Comparison of ENCODE assay signal across 38 cellular contexts in the genomic region with DNA sequence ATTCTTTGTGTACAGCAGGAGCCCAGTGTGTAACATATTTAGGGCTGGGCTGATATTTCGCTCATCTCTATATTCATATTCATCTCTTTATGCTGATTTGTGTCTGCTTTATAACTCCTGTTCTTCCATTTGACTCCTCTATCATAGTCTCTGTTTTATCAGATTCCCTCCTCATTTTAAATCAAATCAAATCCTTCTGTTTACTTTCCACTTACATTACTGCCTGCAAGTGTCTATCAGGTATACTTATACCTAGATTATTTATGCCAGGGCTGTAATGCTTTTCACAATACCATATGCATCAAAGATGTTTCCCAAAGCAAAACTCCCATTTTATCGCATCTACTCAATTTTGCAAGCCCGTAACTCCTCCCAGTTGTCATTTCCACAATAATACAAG.
"Had no signal": no experiment of that assay in that cellular context is flagged by ENCODE, and none has a peak within 500 bp of the region (broad histone marks: within the 10 kb centered on the region; RNA-seq: fewer than 3 reads in every experiment).

No MANE protein-coding gene starts in this region.

- H3K4me1 ChIP-seq: adrenal gland, ascending aorta, body of pancreas, breast epithelium had no signal

- H3K27ac ChIP-seq: adrenal gland, ascending aorta, body of pancreas, brain microvascular endothelial cell, breast epithelium, cardiac muscle cell had no signal

- H3K27me3 Mint-ChIP-seq: activated naive CD4-positive, alpha-beta T cell treated with anti-CD3 and anti-CD28 coated beads, Interleukin-2, amount 10 ng/mL, durations not matched to agents 7 days and 5 days; activated naive CD8-positive, alpha-beta T cell; activated naive CD8-positive, alpha-beta T cell treated with anti-CD3 and anti-CD28 coated beads for 36 hours; activated naive CD8-positive, alpha-beta T cell treated with anti-CD3 and anti-CD28 coated beads, Interleukin-2, amount 10 ng/mL, durations not matched to agents 7 days and 5 days; activated naive CD8-positive, alpha-beta T cell treated with anti-CD3 and anti-CD28 coated beads, Interleukin-2, amount 50 U/mL, for 24 hours; activated T-cell treated with anti-CD3 and anti-CD28 coated beads, Interleukin-2, amount 50 U/mL, for 24 hours; activated T-helper 17 cell treated with anti-CD3 and anti-CD28 coated beads, Interleukin-2, amount 50 U/mL, for 72 hours; brain; central memory CD8-positive, alpha-beta T cell had no signal

- H3K4me3 ChIP-seq: adrenal gland, ascending aorta, body of pancreas, breast epithelium, cardiac muscle cell had no signal

- DNase-seq: activated effector memory CD4-positive, alpha-beta T cell treated with anti-CD3 and anti-CD28 coated beads, Interleukin-2, amount 50 U/mL, for 16 hours; activated effector memory CD4-positive, alpha-beta T cell treated with Interleukin-2 at 50 U/mL for 16 hours; activated gamma-delta T cell; activated gamma-delta T cell treated with Interleukin-2 at 50 U/mL for 16 hours; activated naive CD4-positive, alpha-beta T cell; activated naive CD4-positive, alpha-beta T cell treated with anti-CD3 and anti-CD28 coated beads for 36 hours; activated naive CD4-positive, alpha-beta T cell treated with anti-CD3 and anti-CD28 coated beads, Interleukin-2, amount 10 ng/mL, durations not matched to agents 7 days and 5 days; activated naive CD4-positive, alpha-beta T cell treated with anti-CD3 and anti-CD28 coated beads, Interleukin-2, amount 50 U/mL, for 16 hours; activated naive CD4-positive, alpha-beta T cell treated with Interleukin-2 at 50 U/mL for 16 hours; activated naive CD8-positive, alpha-beta T cell treated with anti-CD3 and anti-CD28 coated beads for 36 hours; activated naive CD8-positive, alpha-beta T cell treated with anti-CD3 and anti-CD28 coated beads, Interleukin-2, amount 10 ng/mL, durations not matched to agents 7 days and 5 days; activated naive CD8-positive, alpha-beta T cell treated with anti-CD3 and anti-CD28 coated beads, Interleukin-2, amount 50 U/mL, for 24 hours; activated T-cell treated with anti-CD3 and anti-CD28 coated beads, Interleukin-2, amount 50 U/mL, for 1 hour; activated T-cell treated with anti-CD3 and anti-CD28 coated beads, Interleukin-2, amount 50 U/mL, for 24 hours; activated T-cell treated with anti-CD3 and anti-CD28 coated beads, Interleukin-2, amount 50 U/mL, for 4 hours; activated T-cell treated with anti-CD3 and anti-CD28 coated beads, Interleukin-2, amount 50 U/mL, for 48 hours; activated T-cell treated with anti-CD3 and anti-CD28 coated beads, Interleukin-2, amount 50 U/mL, for 72 hours; adrenal gland; amniotic stem cell; amygdala; anterior cingulate cortex; aorta; body of pancreas; brain microvascular endothelial cell; caudate nucleus; central memory CD4-positive, alpha-beta T cell; cerebellar nuclear complex had no signal

- H3K9me3 ChIP-seq: adrenal gland, ascending aorta, body of pancreas, breast epithelium had no signal

- H3K27ac Mint-ChIP-seq: activated naive CD4-positive, alpha-beta T cell treated with anti-CD3 and anti-CD28 coated beads for 36 hours; activated naive CD4-positive, alpha-beta T cell treated with anti-CD3 and anti-CD28 coated beads, Interleukin-2, amount 10 ng/mL, durations not matched to agents 7 days and 5 days; activated naive CD4-positive, alpha-beta T cell treated with anti-CD3 and anti-CD28 coated beads, Interleukin-2, amount 50 U/mL, for 24 hours; activated naive CD4-positive, alpha-beta T cell treated with anti-CD3 and anti-CD28 coated beads, Interleukin-2, amount 50 U/mL, for 72 hours; activated naive CD8-positive, alpha-beta T cell; activated naive CD8-positive, alpha-beta T cell treated with anti-CD3 and anti-CD28 coated beads for 36 hours; activated naive CD8-positive, alpha-beta T cell treated with anti-CD3 and anti-CD28 coated beads, Interleukin-2, amount 10 ng/mL, durations not matched to agents 7 days and 5 days; activated naive CD8-positive, alpha-beta T cell treated with anti-CD3 and anti-CD28 coated beads, Interleukin-2, amount 50 U/mL, for 24 hours; activated T-cell treated with anti-CD3 and anti-CD28 coated beads, Interleukin-2, amount 50 U/mL, for 24 hours; activated T-cell treated with anti-CD3 and anti-CD28 coated beads, Interleukin-2, amount 50 U/mL, for 72 hours; activated T-helper 1 cell treated with anti-CD3 and anti-CD28 coated beads, Interleukin-12 subunit alpha, Interleukin-12 subunit beta, Interleukin-2, Interleukin-4 antibody, amounts not matched to agents 30 ng/mL and 10 ng/mL and 1 ng/mL, durations not matched to agents 14 hours and 24 hours and 36 hours; activated T-helper 17 cell treated with anti-CD3 and anti-CD28 coated beads, Interleukin-2, amount 50 U/mL, for 72 hours; activated T-helper 2 cell treated with anti-CD3 and anti-CD28 coated beads, Interferon-gamma antibody, Interleukin-2, Interleukin-4, amounts not matched to agents 10 μg/mL and 5 μg/mL and 100 μg/mL, durations not matched to agents 14 hours and 24 hours and 36 hours had no signal

- H3K36me3 Mint-ChIP-seq: activated naive CD4-positive, alpha-beta T cell treated with anti-CD3 and anti-CD28 coated beads, Interleukin-2, amount 10 ng/mL, durations not matched to agents 7 days and 5 days; activated naive CD4-positive, alpha-beta T cell treated with anti-CD3 and anti-CD28 coated beads, Interleukin-2, amount 50 U/mL, for 24 hours; activated naive CD4-positive, alpha-beta T cell treated with anti-CD3 and anti-CD28 coated beads, Interleukin-2, amount 50 U/mL, for 72 hours; activated naive CD8-positive, alpha-beta T cell; activated naive CD8-positive, alpha-beta T cell treated with anti-CD3 and anti-CD28 coated beads for 36 hours; activated naive CD8-positive, alpha-beta T cell treated with anti-CD3 and anti-CD28 coated beads, Interleukin-2, amount 10 ng/mL, durations not matched to agents 7 days and 5 days; brain had no signal

- H3K36me3 ChIP-seq: adrenal gland, ascending aorta, brain microvascular endothelial cell, breast epithelium, cardiac muscle cell had no signal

- ATAC-seq: activated naive CD4-positive, alpha-beta T cell treated with anti-CD3 and anti-CD28 coated beads, Interleukin-2, amount 50 U/mL, for 72 hours; activated naive CD8-positive, alpha-beta T cell treated with anti-CD3 and anti-CD28 coated beads, Interleukin-2, amount 50 U/mL, for 24 hours; activated T-cell treated with anti-CD3 and anti-CD28 coated beads, Interleukin-2, amount 50 U/mL, for 4 hours; activated T-cell treated with anti-CD3 and anti-CD28 coated beads, Interleukin-2, amount 50 U/mL, for 72 hours; activated T-helper 17 cell treated with anti-CD3 and anti-CD28 coated beads, Interleukin-2, amount 50 U/mL, for 72 hours; body of pancreas had no signal

- H3K4me3 Mint-ChIP-seq: activated naive CD4-positive, alpha-beta T cell treated with anti-CD3 and anti-CD28 coated beads for 36 hours; activated naive CD4-positive, alpha-beta T cell treated with anti-CD3 and anti-CD28 coated beads, Interleukin-2, amount 10 ng/mL, durations not matched to agents 7 days and 5 days; activated naive CD4-positive, alpha-beta T cell treated with anti-CD3 and anti-CD28 coated beads, Interleukin-2, amount 50 U/mL, for 24 hours; activated naive CD8-positive, alpha-beta T cell; activated naive CD8-positive, alpha-beta T cell treated with anti-CD3 and anti-CD28 coated beads for 36 hours; activated naive CD8-positive, alpha-beta T cell treated with anti-CD3 and anti-CD28 coated beads, Interleukin-2, amount 10 ng/mL, durations not matched to agents 7 days and 5 days; activated naive CD8-positive, alpha-beta T cell treated with anti-CD3 and anti-CD28 coated beads, Interleukin-2, amount 50 U/mL, for 24 hours; activated T-cell treated with anti-CD3 and anti-CD28 coated beads, Interleukin-2, amount 50 U/mL, for 24 hours; activated T-cell treated with anti-CD3 and anti-CD28 coated beads, Interleukin-2, amount 50 U/mL, for 4 hours; activated T-cell treated with anti-CD3 and anti-CD28 coated beads, Interleukin-2, amount 50 U/mL, for 72 hours; activated T-helper 1 cell treated with anti-CD3 and anti-CD28 coated beads, Interleukin-12 subunit alpha, Interleukin-12 subunit beta, Interleukin-2, Interleukin-4 antibody, amounts not matched to agents 30 ng/mL and 10 ng/mL and 1 ng/mL, durations not matched to agents 14 hours and 24 hours and 36 hours; activated T-helper 17 cell treated with anti-CD3 and anti-CD28 coated beads, Interleukin-2, amount 50 U/mL, for 72 hours; brain; central memory CD8-positive, alpha-beta T cell had no signal

- H3K9me3 Mint-ChIP-seq: activated naive CD4-positive, alpha-beta T cell treated with anti-CD3 and anti-CD28 coated beads for 36 hours; activated naive CD4-positive, alpha-beta T cell treated with anti-CD3 and anti-CD28 coated beads, Interleukin-2, amount 10 ng/mL, durations not matched to agents 7 days and 5 days; activated naive CD4-positive, alpha-beta T cell treated with anti-CD3 and anti-CD28 coated beads, Interleukin-2, amount 50 U/mL, for 24 hours; activated naive CD8-positive, alpha-beta T cell treated with anti-CD3 and anti-CD28 coated beads for 36 hours; activated naive CD8-positive, alpha-beta T cell treated with anti-CD3 and anti-CD28 coated beads, Interleukin-2, amount 10 ng/mL, durations not matched to agents 7 days and 5 days; activated naive CD8-positive, alpha-beta T cell treated with anti-CD3 and anti-CD28 coated beads, Interleukin-2, amount 50 U/mL, for 24 hours; activated T-cell treated with anti-CD3 and anti-CD28 coated beads, Interleukin-2, amount 50 U/mL, for 4 hours; activated T-helper 1 cell treated with anti-CD3 and anti-CD28 coated beads, Interleukin-12 subunit alpha, Interleukin-12 subunit beta, Interleukin-2, Interleukin-4 antibody, amounts not matched to agents 30 ng/mL and 10 ng/mL and 1 ng/mL, durations not matched to agents 14 hours and 24 hours and 36 hours; activated T-helper 2 cell treated with anti-CD3 and anti-CD28 coated beads, Interferon-gamma antibody, Interleukin-2, Interleukin-4, amounts not matched to agents 10 μg/mL and 5 μg/mL and 100 μg/mL, durations not matched to agents 14 hours and 24 hours and 36 hours; brain had no signal

- H3K4me1 Mint-ChIP-seq: activated naive CD4-positive, alpha-beta T cell treated with anti-CD3 and anti-CD28 coated beads, Interleukin-2, amount 10 ng/mL, durations not matched to agents 7 days and 5 days; activated naive CD4-positive, alpha-beta T cell treated with anti-CD3 and anti-CD28 coated beads, Interleukin-2, amount 50 U/mL, for 24 hours; activated naive CD8-positive, alpha-beta T cell treated with anti-CD3 and anti-CD28 coated beads for 36 hours; activated naive CD8-positive, alpha-beta T cell treated with anti-CD3 and anti-CD28 coated beads, Interleukin-2, amount 10 ng/mL, durations not matched to agents 7 days and 5 days; activated naive CD8-positive, alpha-beta T cell treated with anti-CD3 and anti-CD28 coated beads, Interleukin-2, amount 50 U/mL, for 24 hours; activated T-helper 17 cell treated with anti-CD3 and anti-CD28 coated beads, Interleukin-2, amount 50 U/mL, for 72 hours; central memory CD8-positive, alpha-beta T cell had no signal

- H3K27me3 ChIP-seq: adrenal gland, ascending aorta, body of pancreas, brain microvascular endothelial cell, breast epithelium, cardiac muscle cell had no signal
